Comparison of ENCODE assay signal across 10 cellular contexts in genomic region chr6:167906899-167907298, GRCh38.
A peak's percentile ranks its signal among the peaks of the same experiment; 100 is the strongest.
DNase-seq lines count a peak whose midpoint lies in the region; ATAC-seq and TF ChIP-seq lines count a peak whose summit lies in the region.
"Had no signal": no experiment of that assay in that cellular context is flagged by ENCODE, and none has a peak within 500 bp of the region (broad histone marks: within the 10 kb centered on the region; RNA-seq: fewer than 3 reads in every experiment).

No MANE protein-coding gene starts in this region.

- H3K36me3 ChIP-seq in thyroid gland = peaks cover 10 to 21% of the 10 kb centered on the region in 2 donors

- WGBS in thyroid gland, 2 donors = 45 to 58% methylated on average over 10 of the region's 10 CpGs

- H3K27ac Mint-ChIP-seq in stimulated activated naive CD8-positive, alpha-beta T cell treated with anti-CD3 and anti-CD28 coated beads, Interleukin-15, amount 100 ng/mL, for 72 hours = no peak overlapping the region
- no peak overlapping the region for H3K27ac Mint-ChIP-seq in activated T-helper 2 cell treated with anti-CD3 and anti-CD28 coated beads, Interferon-gamma antibody, Interleukin-2, Interleukin-4, amounts not matched to agents 10 μg/mL and 5 μg/mL and 100 μg/mL, durations not matched to agents 14 hours and 24 hours and 36 hours
- H3K27ac Mint-ChIP-seq: nephron had no signal

- H3K27me3 ChIP-seq in dorsolateral prefrontal cortex (no peaks in the 10 kb centered on the region), thyroid gland (no peaks in the 10 kb centered on the region)

- no peaks in the 10 kb centered on the region for H3K36me3 Mint-ChIP-seq in activated T-helper 2 cell treated with anti-CD3 and anti-CD28 coated beads, Interferon-gamma antibody, Interleukin-2, Interleukin-4, amounts not matched to agents 10 μg/mL and 5 μg/mL and 100 μg/mL, durations not matched to agents 14 hours and 24 hours and 36 hours (ENCODE audit: low read depth)

- DNase-seq in NCI-H774 (lab: John Stamatoyannopoulos, UW) (peak; percentile 18), dorsolateral prefrontal cortex (peak; percentile 30 to 78 (median 71)), left kidney (ENCODE audit: low read depth, low spot score) (peak; percentile 85), thyroid gland (peak; percentile 59 to 62), NAMALWA (ENCODE audit: low spot score) (no peak), GM19238 (ENCODE audit: insufficient read length, low spot score) (no peak)
- no peak for DNase-seq in stimulated activated naive CD8-positive, alpha-beta T cell treated with anti-CD3 and anti-CD28 coated beads, Interleukin-15, amount 100 ng/mL, for 72 hours
- no peak for DNase-seq in activated T-helper 2 cell treated with anti-CD3 and anti-CD28 coated beads, Interferon-gamma antibody, Interleukin-2, Interleukin-4, amounts not matched to agents 10 μg/mL and 5 μg/mL and 100 μg/mL, durations not matched to agents 14 hours and 24 hours and 36 hours (ENCODE audit: low spot score)
- DNase-seq: NCI-H187 treated with DMSO at 0.1 percent for 48 hours had no signal

- TF ChIP-seq CTCF in dorsolateral prefrontal cortex (IDR thresholded peaks at IDR 0.05 in 54 of 56, conservative IDR thresholded peaks at IDR 0.05 in 2 of 56; ENCODE audit: low read depth in 1 of 56, partially characterized antibody in 56 of 56) (peak in 27 of 56 donors; percentile 7 to 49 (median 25)), thyroid gland (IDR thresholded peaks at IDR 0.05) (no peak)

- no peaks in the 10 kb centered on the region for H3K9me3 Mint-ChIP-seq in stimulated activated naive CD8-positive, alpha-beta T cell treated with anti-CD3 and anti-CD28 coated beads, Interleukin-15, amount 100 ng/mL, for 72 hours
- no peaks in the 10 kb centered on the region for H3K9me3 Mint-ChIP-seq in activated T-helper 2 cell treated with anti-CD3 and anti-CD28 coated beads, Interferon-gamma antibody, Interleukin-2, Interleukin-4, amounts not matched to agents 10 μg/mL and 5 μg/mL and 100 μg/mL, durations not matched to agents 14 hours and 24 hours and 36 hours
- H3K9me3 Mint-ChIP-seq: nephron had no signal

- no peak for TF ChIP-seq POLR2A in thyroid gland (IDR thresholded peaks at IDR 0.05)

- H3K4me3 ChIP-seq in dorsolateral prefrontal cortex (peak overlapping the region in 48 of 59 donors; percentile 1 to 51 (median 27)), thyroid gland (replicated peaks in 1 of 3) (no peak overlapping the region)

- H3K4me1 ChIP-seq in thyroid gland = no peaks in the 10 kb centered on the region

- H3K4me1 Mint-ChIP-seq in stimulated activated naive CD8-positive, alpha-beta T cell treated with anti-CD3 and anti-CD28 coated beads, Interleukin-15, amount 100 ng/mL, for 72 hours = no peaks in the 10 kb centered on the region
- H3K4me1 Mint-ChIP-seq in activated T-helper 2 cell treated with anti-CD3 and anti-CD28 coated beads, Interferon-gamma antibody, Interleukin-2, Interleukin-4, amounts not matched to agents 10 μg/mL and 5 μg/mL and 100 μg/mL, durations not matched to agents 14 hours and 24 hours and 36 hours (ENCODE audit: low read depth) = no peaks in the 10 kb centered on the region
- H3K4me1 Mint-ChIP-seq: nephron had no signal

- no peaks in the 10 kb centered on the region for H3K9me3 ChIP-seq in thyroid gland

- intact Hi-C loops in dorsolateral prefrontal cortex (cut with DNase I) (loop anchor here in 1 of 2 donors (2.0 kb wide), 1 partner anchor 224 kb away; no protein-coding TSS in a partner anchor), thyroid gland (cut with DNase I) (no loop called here)
- intact Hi-C loops in activated T-helper 2 cell treated with anti-CD3 and anti-CD28 coated beads, Interferon-gamma antibody, Interleukin-2, Interleukin-4, amounts not matched to agents 10 μg/mL and 5 μg/mL and 100 μg/mL, durations not matched to agents 14 hours and 24 hours and 36 hours (cut with micrococcal nuclease) = no loop called here

- H3K27ac ChIP-seq in dorsolateral prefrontal cortex = peak overlapping the region in 53 of 59 donors; percentile 1 to 79 (median 54)
- peak overlapping the region; percentile 19 to 45 (median 29) for H3K27ac ChIP-seq in thyroid gland

- ATAC-seq in stimulated activated naive CD8-positive, alpha-beta T cell treated with anti-CD3 and anti-CD28 coated beads, Interleukin-15, amount 100 ng/mL, for 72 hours = no peak

- no peak overlapping the region for H3K4me3 Mint-ChIP-seq in stimulated activated naive CD8-positive, alpha-beta T cell treated with anti-CD3 and anti-CD28 coated beads, Interleukin-15, amount 100 ng/mL, for 72 hours
- H3K4me3 Mint-ChIP-seq in activated T-helper 2 cell treated with anti-CD3 and anti-CD28 coated beads, Interferon-gamma antibody, Interleukin-2, Interleukin-4, amounts not matched to agents 10 μg/mL and 5 μg/mL and 100 μg/mL, durations not matched to agents 14 hours and 24 hours and 36 hours (ENCODE audit: low read depth) = no peak overlapping the region
- H3K4me3 Mint-ChIP-seq: nephron had no signal

- H3K27me3 Mint-ChIP-seq in stimulated activated naive CD8-positive, alpha-beta T cell treated with anti-CD3 and anti-CD28 coated beads, Interleukin-15, amount 100 ng/mL, for 72 hours = no peaks in the 10 kb centered on the region
- no peaks in the 10 kb centered on the region for H3K27me3 Mint-ChIP-seq in activated T-helper 2 cell treated with anti-CD3 and anti-CD28 coated beads, Interferon-gamma antibody, Interleukin-2, Interleukin-4, amounts not matched to agents 10 μg/mL and 5 μg/mL and 100 μg/mL, durations not matched to agents 14 hours and 24 hours and 36 hours (ENCODE audit: low read depth)

Comparison
In these comparisons a context has a peak if more than half of its experiments do, and no peak if none do; other contexts are left out.
1. DNase-seq: peak in NCI-H774 (single experiment), dorsolateral prefrontal cortex (10 of 10), left kidney (single experiment) and thyroid gland (2 of 2); none in stimulated activated naive CD8-positive, alpha-beta T cell treated with anti-CD3 and anti-CD28 coated beads, Interleukin-15, amount 100 ng/mL, for 72 hours (0 of 2), NAMALWA (single experiment), activated T-helper 2 cell treated with anti-CD3 and anti-CD28 coated beads, Interferon-gamma antibody, Interleukin-2, Interleukin-4, amounts not matched to agents 10 μg/mL and 5 μg/mL and 100 μg/mL, durations not matched to agents 14 hours and 24 hours and 36 hours (single experiment) and GM19238 (single experiment).
2. H3K4me3 ChIP-seq: peak in dorsolateral prefrontal cortex (48 of 59); none in thyroid gland (0 of 3).